21 cellular contexts compared by ENCODE assay signal in the genomic region with DNA sequence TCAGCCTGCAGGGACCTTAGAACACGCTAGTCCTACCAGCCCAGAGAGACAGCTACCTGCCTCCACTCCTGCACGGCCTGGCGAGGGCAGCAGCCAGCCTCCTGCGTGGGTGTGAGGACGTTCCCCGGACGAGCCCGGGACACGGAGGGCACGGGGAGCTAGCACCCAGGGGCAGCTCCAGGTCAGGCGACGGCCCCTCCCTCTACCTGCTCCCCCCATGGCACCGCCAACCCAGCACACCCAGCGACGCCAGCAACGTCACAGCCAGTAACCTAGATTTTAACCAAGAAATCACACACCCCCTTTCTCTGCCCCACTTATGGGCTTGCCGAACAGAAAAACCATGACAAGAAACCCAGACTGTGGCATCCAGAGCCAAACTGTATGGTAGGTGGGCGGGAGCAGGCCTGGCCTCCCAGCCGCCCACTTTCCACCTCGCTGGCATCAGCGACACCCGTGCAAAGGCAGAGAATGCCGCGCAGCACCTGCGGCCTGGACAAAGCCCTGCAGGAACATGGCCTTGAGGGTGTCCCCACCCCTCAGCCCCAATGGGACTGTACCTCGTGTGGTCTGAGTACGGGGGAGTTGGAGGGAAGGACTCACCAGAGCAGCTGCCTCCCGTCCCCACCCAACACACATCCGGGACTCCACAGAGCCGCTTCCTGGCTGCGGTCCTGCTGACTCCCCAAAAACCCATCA. TPM values are rescaled to one million over a fixed set of nuclear protein-coding genes. Genes with fewer than 3 reads are reported as not detected.
DNase-seq lines count a peak whose midpoint lies in the region; TF ChIP-seq lines count a peak whose summit lies in the region.
"Had no signal": no experiment of that assay in that cellular context is flagged by ENCODE, and none has a peak within 500 bp of the region (broad histone marks: within the 10 kb centered on the region; RNA-seq: fewer than 3 reads in every experiment).

No MANE protein-coding gene starts in this region.

- POLR2A ChIA-PET in activated CD4-positive, alpha-beta T cell treated with anti-CD3 and anti-CD28 coated beads, Interleukin-2, amount 10 ng/mL, durations not matched to agents 7 days and 5 days (lab: Charles Lee) = no interaction called here

- no peak for TF ChIP-seq CTCF in GM10266 (IDR thresholded peaks at IDR 0.05; ENCODE audit: control insufficient read depth, insufficient read depth, low read depth, missing control alignments)

- H3K4me3 ChIP-seq in SK-N-MC = no peak overlapping the region
- H3K4me3 ChIP-seq: GM23248, hepatocyte had no signal

- peaks cover 4% of the 10 kb centered on the region for H3K27me3 Mint-ChIP-seq in activated CD4-positive, alpha-beta T cell treated with anti-CD3 and anti-CD28 coated beads, Interleukin-2, amount 10 ng/mL, durations not matched to agents 7 days and 5 days
- H3K27me3 Mint-ChIP-seq: activated T-helper 17 cell treated with anti-CD3 and anti-CD28 coated beads, Interleukin-2, amount 50 U/mL, for 72 hours; brain; progenitor cell of endocrine pancreas had no signal

- no peaks in the 10 kb centered on the region for H3K36me3 Mint-ChIP-seq in activated CD4-positive, alpha-beta T cell treated with anti-CD3 and anti-CD28 coated beads, Interleukin-2, amount 10 ng/mL, durations not matched to agents 7 days and 5 days (ENCODE audit: low read depth)
- H3K36me3 Mint-ChIP-seq: activated naive CD8-positive, alpha-beta T cell treated with anti-CD3 and anti-CD28 coated beads, Interleukin-2, amount 10 ng/mL, durations not matched to agents 7 days and 5 days; natural killer cell had no signal

- no peak overlapping the region for H3K27ac Mint-ChIP-seq in activated CD4-positive, alpha-beta T cell treated with anti-CD3 and anti-CD28 coated beads, Interleukin-2, amount 10 ng/mL, durations not matched to agents 7 days and 5 days
- H3K27ac Mint-ChIP-seq: activated B cell treated with CpG ODN at 0.5 μM for 24 hours; activated naive CD8-positive, alpha-beta T cell treated with anti-CD3 and anti-CD28 coated beads, Interleukin-2, amount 10 ng/mL, durations not matched to agents 7 days and 5 days; activated T-helper 17 cell treated with anti-CD3 and anti-CD28 coated beads, Interleukin-2, amount 50 U/mL, for 72 hours; natural killer cell; progenitor cell of endocrine pancreas had no signal

- H3K9me3 ChIP-seq in SK-N-MC (ENCODE audit: low read depth, low read length) = no peaks in the 10 kb centered on the region

- DNase-seq in GM10266 (ENCODE audit: extremely low spot score) = peak; percentile 12
- DNase-seq in SK-N-MC (ENCODE audit: low read depth, low spot score) = no peak
- no peak for DNase-seq in AG20443 (ENCODE audit: low spot score)
- no peak for DNase-seq in NCI-H526 treated with DMSO at 0.1 percent for 48 hours (lab: John Stamatoyannopoulos, UW)
- no peak for DNase-seq in activated CD4-positive, alpha-beta T cell treated with anti-CD3 and anti-CD28 coated beads, Interleukin-2, amount 10 ng/mL, durations not matched to agents 7 days and 5 days
- DNase-seq: activated B cell treated with CpG ODN at 0.5 μM for 24 hours; activated naive CD8-positive, alpha-beta T cell treated with anti-CD3 and anti-CD28 coated beads, Interleukin-2, amount 10 ng/mL, durations not matched to agents 7 days and 5 days; dermis blood vessel endothelial cell; foreskin keratinocyte; GM23248; natural killer cell; NCI-H1417; NCI-H524; SHP77; T-helper 1 cell had no signal

- peak overlapping the region; percentile 50 for H3K27ac ChIP-seq in SK-N-MC
- peak overlapping the region; percentile 65 for H3K27ac ChIP-seq in layer of hippocampus (ENCODE audit: low read depth, low read length)
- peak overlapping the region; percentile 1 for H3K27ac ChIP-seq in temporal lobe (ENCODE audit: low read depth, low read length)
- H3K27ac ChIP-seq: foreskin keratinocyte, GM23248, hepatocyte had no signal

- no peak overlapping the region for H3K4me3 Mint-ChIP-seq in activated CD4-positive, alpha-beta T cell treated with anti-CD3 and anti-CD28 coated beads, Interleukin-2, amount 10 ng/mL, durations not matched to agents 7 days and 5 days
- H3K4me3 Mint-ChIP-seq: activated B cell treated with CpG ODN at 0.5 μM for 24 hours; activated naive CD8-positive, alpha-beta T cell treated with anti-CD3 and anti-CD28 coated beads, Interleukin-2, amount 10 ng/mL, durations not matched to agents 7 days and 5 days; activated T-helper 17 cell treated with anti-CD3 and anti-CD28 coated beads, Interleukin-2, amount 50 U/mL, for 72 hours; brain; natural killer cell had no signal

- H3K4me1 Mint-ChIP-seq in activated CD4-positive, alpha-beta T cell treated with anti-CD3 and anti-CD28 coated beads, Interleukin-2, amount 10 ng/mL, durations not matched to agents 7 days and 5 days = no peaks in the 10 kb centered on the region
- H3K4me1 Mint-ChIP-seq: activated T-helper 17 cell treated with anti-CD3 and anti-CD28 coated beads, Interleukin-2, amount 50 U/mL, for 72 hours had no signal

- peaks cover 76% of the 10 kb centered on the region for H3K36me3 ChIP-seq in SK-N-MC (ENCODE audit: insufficient read depth, low read length)

- no peak overlapping the region for H3K9ac ChIP-seq in SK-N-MC (ENCODE audit: insufficient read length)

- H3K9me3 Mint-ChIP-seq in activated CD4-positive, alpha-beta T cell treated with anti-CD3 and anti-CD28 coated beads, Interleukin-2, amount 10 ng/mL, durations not matched to agents 7 days and 5 days = no peaks in the 10 kb centered on the region
- H3K9me3 Mint-ChIP-seq: activated B cell treated with CpG ODN at 0.5 μM for 24 hours; activated naive CD8-positive, alpha-beta T cell treated with anti-CD3 and anti-CD28 coated beads, Interleukin-2, amount 10 ng/mL, durations not matched to agents 7 days and 5 days; activated T-helper 17 cell treated with anti-CD3 and anti-CD28 coated beads, Interleukin-2, amount 50 U/mL, for 72 hours; brain; natural killer cell had no signal

- CTCF ChIA-PET in activated CD4-positive, alpha-beta T cell treated with anti-CD3 and anti-CD28 coated beads, Interleukin-2, amount 10 ng/mL, durations not matched to agents 7 days and 5 days (lab: Charles Lee) = no interaction called here

- H3K27me3 ChIP-seq in layer of hippocampus (ENCODE audit: control insufficient read depth, insufficient read depth, low read length) = no peaks in the 10 kb centered on the region
- H3K27me3 ChIP-seq: foreskin keratinocyte, hepatocyte had no signal

RNA-seq across cellular contexts. Expression of gene NACC2, which starts 47.9 kb away (rescaled TPM):
- 3.9 TPM for total RNA-seq in temporal lobe
- 1 to 10 TPM; 4.1 to 4.4 TPM for total RNA-seq in activated CD4-positive, alpha-beta T cell treated with anti-CD3 and anti-CD28 coated beads, Interleukin-2, amount 10 ng/mL, durations not matched to agents 7 days and 5 days

Comparison
In these comparisons a context has a peak if more than half of its experiments do, and no peak if none do; other contexts are left out.
1. H3K27ac ChIP-seq: peak in every context shown above with its lines; median percentile 65 in layer of hippocampus; 50 in SK-N-MC; 1 in temporal lobe.